In genomic region chr20:61930776-61931475, GRCh38 we compare ENCODE assay signal across 32 cellular contexts.
DNase-seq lines count a peak whose midpoint lies in the region; ATAC-seq and TF ChIP-seq lines count a peak whose summit lies in the region.
"Had no signal": no experiment of that assay in that cellular context is flagged by ENCODE, and none has a peak within 500 bp of the region (broad histone marks: within the 10 kb centered on the region; RNA-seq: fewer than 3 reads in every experiment).

No MANE protein-coding gene starts in this region.

- TF ChIP-seq POLR2A in sigmoid colon (IDR thresholded peaks at IDR 0.05) (no peak), lower leg skin (IDR thresholded peaks at IDR 0.05) (no peak)

- H3K4me1 Mint-ChIP-seq in Calu3 (ENCODE audit: low read depth, unreplicated experiment) = peaks cover 4% of the 10 kb centered on the region
- H3K4me1 Mint-ChIP-seq: B cell; stimulated activated naive B cell treated with anti-CD40 and anti-IgM and Interleukin-4, amounts not matched to agents 10 μg/mL and 1 μg/mL and 100 μg/mL, for 72 hours had no signal

- H3K27ac ChIP-seq in RWPE2 (ENCODE audit: poor library complexity, severe bottlenecking) = no peak overlapping the region
- H3K27ac ChIP-seq in sigmoid colon = no peak overlapping the region
- H3K27ac ChIP-seq: ascending aorta, colonic mucosa, epithelial cell of prostate, KMS-11, skin epidermis had no signal

- no peak overlapping the region for H3K4me3 ChIP-seq in H7 (ENCODE audit: insufficient read depth, low read depth, low read length)
- H3K4me3 ChIP-seq in RWPE2 (ENCODE audit: severe bottlenecking) = no peak overlapping the region
- no peak overlapping the region for H3K4me3 ChIP-seq in sigmoid colon
- no peak overlapping the region for H3K4me3 ChIP-seq in lower leg skin (ENCODE audit: low read depth, poor library complexity, severe bottlenecking)
- H3K4me3 ChIP-seq: ascending aorta, colonic mucosa, GM23338, lung, mucosa of descending colon, skin epidermis had no signal

- WGBS in sigmoid colon, 2 donors = 86 to 87% methylated on average over 28 of the region's 28 CpGs
- WGBS in lower leg skin, 2 donors = 81% methylated on average over 19 to 27 of the region's 28 CpGs

- H3K27ac Mint-ChIP-seq in Calu3 (ENCODE audit: unreplicated experiment) = no peak overlapping the region
- H3K27ac Mint-ChIP-seq: activated CD8-positive, alpha-beta T cell treated with anti-CD3 and anti-CD28 coated beads for 36 hours; activated naive CD4-positive, alpha-beta T cell treated with anti-CD3 and anti-CD28 coated beads, Interleukin-2, amount 50 U/mL, for 72 hours; B cell; CD8-positive, alpha-beta T cell; GM23338; HFFc6; natural killer cell; stimulated activated naive B cell treated with anti-CD40 and anti-IgM and Interleukin-4, amounts not matched to agents 10 μg/mL and 1 μg/mL and 100 μg/mL, for 72 hours had no signal

- TF ChIP-seq CTCF in RWPE2 (IDR thresholded peaks at IDR 0.05; ENCODE audit: poor library complexity, severe bottlenecking) (no peak), sigmoid colon (IDR thresholded peaks at IDR 0.05) (no peak), Calu3 (IDR thresholded peaks at IDR 0.05; ENCODE audit: unreplicated experiment) (no peak), lower leg skin (IDR thresholded peaks at IDR 0.05) (no peak)

- TF ChIP-seq EP300 in sigmoid colon (IDR thresholded peaks at IDR 0.05) = no peak

- intact Hi-C loops in left ventricle myocardium superior (cut with micrococcal nuclease) = no loop called here
- intact Hi-C loops in sigmoid colon (cut with DNase I) = no loop called here
- intact Hi-C loops in Calu3 (cut with micrococcal nuclease; ENCODE audit: unreplicated experiment) = no loop called here
- intact Hi-C loops in lower leg skin (cut with DNase I; ENCODE audit: low total_unique reads) = no loop called here

- H3K27me3 ChIP-seq in H7 (ENCODE audit: control insufficient read depth, insufficient read depth, low read length) (no peaks in the 10 kb centered on the region), RWPE2 (ENCODE audit: insufficient read depth, poor library complexity, severe bottlenecking) (no peaks in the 10 kb centered on the region), sigmoid colon (peaks cover 0 to 7% (median 0%) of the 10 kb centered on the region in 3 donors)
- H3K27me3 ChIP-seq: ascending aorta, colonic mucosa had no signal

- H3K4me1 ChIP-seq in RWPE2 (ENCODE audit: insufficient read depth, poor library complexity, severe bottlenecking) (no peaks in the 10 kb centered on the region), sigmoid colon (no peaks in the 10 kb centered on the region)
- H3K4me1 ChIP-seq: ascending aorta, colonic mucosa had no signal

- H3K9me3 Mint-ChIP-seq in Calu3 (ENCODE audit: low read depth, unreplicated experiment) = no peaks in the 10 kb centered on the region
- H3K9me3 Mint-ChIP-seq: activated CD8-positive, alpha-beta T cell treated with anti-CD3 and anti-CD28 coated beads for 36 hours; activated naive CD4-positive, alpha-beta T cell treated with anti-CD3 and anti-CD28 coated beads, Interleukin-2, amount 50 U/mL, for 72 hours; CD8-positive, alpha-beta T cell; natural killer cell; stimulated activated naive B cell treated with anti-CD40 and anti-IgM and Interleukin-4, amounts not matched to agents 10 μg/mL and 1 μg/mL and 100 μg/mL, for 72 hours had no signal

- H3K36me3 ChIP-seq in H7 (replicated peaks; ENCODE audit: control insufficient read depth, insufficient read depth, low read length) (no peaks in the 10 kb centered on the region), RWPE2 (ENCODE audit: low read depth) (peaks cover 26% of the 10 kb centered on the region), sigmoid colon (no peaks in the 10 kb centered on the region)
- H3K36me3 ChIP-seq: ascending aorta, colonic mucosa had no signal

- no peak overlapping the region for H3K4me3 Mint-ChIP-seq in Calu3 (ENCODE audit: low read depth, unreplicated experiment)
- H3K4me3 Mint-ChIP-seq: activated CD8-positive, alpha-beta T cell treated with anti-CD3 and anti-CD28 coated beads for 36 hours; B cell; CD8-positive, alpha-beta T cell; GM23338; HFFc6; natural killer cell; stimulated activated naive B cell treated with anti-CD40 and anti-IgM and Interleukin-4, amounts not matched to agents 10 μg/mL and 1 μg/mL and 100 μg/mL, for 72 hours had no signal

- no TSS peak for BruUV-seq in Calu3 (replicated peaks; lab: Mats Ljungman, UMichigan)

- CTCF ChIA-PET in Calu3 (lab: Charles Lee) = no interaction called here

- ATAC-seq in RWPE2 (ENCODE audit: low read depth) (no peak), left ventricle myocardium superior (no peak)
- ATAC-seq: activated CD8-positive, alpha-beta T cell treated with anti-CD3 and anti-CD28 coated beads for 36 hours; activated naive CD4-positive, alpha-beta T cell treated with anti-CD3 and anti-CD28 coated beads, Interleukin-2, amount 50 U/mL, for 72 hours; CD8-positive, alpha-beta T cell; GM23338; mucosa of descending colon; natural killer cell; stimulated activated naive B cell treated with anti-CD40 and anti-IgM and Interleukin-4, amounts not matched to agents 10 μg/mL and 1 μg/mL and 100 μg/mL, for 72 hours had no signal

- H3K9me3 ChIP-seq in RWPE2 (ENCODE audit: severe bottlenecking) (no peaks in the 10 kb centered on the region), sigmoid colon (no peaks in the 10 kb centered on the region)
- H3K9me3 ChIP-seq: ascending aorta, colonic mucosa, mucosa of descending colon had no signal

- H3K27me3 Mint-ChIP-seq in Calu3 (ENCODE audit: unreplicated experiment) = peaks cover 8% of the 10 kb centered on the region
- H3K27me3 Mint-ChIP-seq: activated CD8-positive, alpha-beta T cell treated with anti-CD3 and anti-CD28 coated beads for 36 hours; B cell had no signal

- peak; percentile 65 for DNase-seq in H7
- peak; percentile 84 for DNase-seq in RWPE2 (ENCODE audit: low spot score)
- peak; percentile 11 for DNase-seq in left ventricle myocardium superior
- peak; percentile 58 for DNase-seq in sigmoid colon
- DNase-seq in occipital lobe (lab: John Stamatoyannopoulos, UW) = no peak
- no peak for DNase-seq in Calu3
- no peak for DNase-seq in lower leg skin (ENCODE audit: low spot score in 2 of 2)
- DNase-seq: activated CD4-positive, CD25-positive, alpha-beta regulatory T cell treated with anti-CD3 and anti-CD28 coated beads, Interleukin-2, amount 50 U/mL, for 72 hours; activated CD8-positive, alpha-beta T cell treated with anti-CD3 and anti-CD28 coated beads for 36 hours; CD8-positive, alpha-beta T cell; colonic mucosa; DMS153; effector CD8-positive, alpha-beta T cell; HFFc6; MM.1S; NCI-H1417; NCI-H2029 treated with DMSO at 0.1 percent for 48 hours; NCI-H524 treated with DMSO at 0.1 percent for 48 hours; NK-92 treated with Interleukin-12 subunit alpha and Interleukin-12 subunit beta, amount 100 ng/mL, for 24 hours; SHP77; stimulated activated naive B cell treated with anti-CD40 and anti-IgM and Interleukin-4, amounts not matched to agents 10 μg/mL and 1 μg/mL and 100 μg/mL, for 72 hours; T-helper 2 cell had no signal

- peaks cover 11% of the 10 kb centered on the region for H3K36me3 Mint-ChIP-seq in Calu3 (ENCODE audit: insufficient read depth, unreplicated experiment)
- H3K36me3 Mint-ChIP-seq: activated naive CD4-positive, alpha-beta T cell treated with anti-CD3 and anti-CD28 coated beads, Interleukin-2, amount 50 U/mL, for 72 hours; CD8-positive, alpha-beta T cell; natural killer cell; stimulated activated naive B cell treated with anti-CD40 and anti-IgM and Interleukin-4, amounts not matched to agents 10 μg/mL and 1 μg/mL and 100 μg/mL, for 72 hours had no signal

Comparison
In these comparisons a context has a peak if more than half of its experiments do, and no peak if none do; other contexts are left out.
1. DNase-seq: peak in H7 (single experiment), RWPE2 (single experiment), left ventricle myocardium superior (single experiment) and sigmoid colon (single experiment); none in occipital lobe (single experiment), Calu3 (single experiment) and lower leg skin (0 of 2).